Comparison of ENCODE assay signal across 24 cellular contexts in genomic region chr4:185695743-185696142, GRCh38.
"Had no signal": no experiment of that assay in that cellular context is flagged by ENCODE, and none has a peak within 500 bp of the region (broad histone marks: within the 10 kb centered on the region; RNA-seq: fewer than 3 reads in every experiment).

No MANE protein-coding gene starts in this region.

- DNase-seq: activated CD4-positive, alpha-beta memory T cell treated with anti-CD3 and anti-CD28 coated beads, Interleukin-2, amount 10 ng/mL, durations not matched to agents 7 days and 5 days; activated CD4-positive, alpha-beta T cell treated with anti-CD3 and anti-CD28 coated beads, Interleukin-2, amount 10 ng/mL, durations not matched to agents 7 days and 5 days; activated CD4-positive, CD25-positive, alpha-beta regulatory T cell; activated gamma-delta T cell; activated naive CD4-positive, alpha-beta T cell treated with anti-CD3 and anti-CD28 coated beads for 36 hours; activated T-cell treated with anti-CD3 and anti-CD28 coated beads for 4 hours; activated T-cell treated with anti-CD3 and anti-CD28 coated beads, Interleukin-2, amount 50 U/mL, for 48 hours; brain microvascular endothelial cell; Karpas-422; NCI-H1105 treated with DMSO at 0.1 percent for 48 hours; NCI-H146; NCI-H187 treated with DMSO at 0.1 percent for 48 hours; NCI-H2081 treated with DMSO at 0.1 percent for 48 hours; NCI-H446; NCI-H524; PC-3; SIG-M5; T-helper 17 cell; T1000 had no signal

- H3K9me3 Mint-ChIP-seq: activated CD4-positive, alpha-beta memory T cell treated with anti-CD3 and anti-CD28 coated beads, Interleukin-2, amount 10 ng/mL, durations not matched to agents 7 days and 5 days; activated CD4-positive, alpha-beta T cell treated with anti-CD3 and anti-CD28 coated beads, Interleukin-2, amount 10 ng/mL, durations not matched to agents 7 days and 5 days; activated naive CD4-positive, alpha-beta T cell treated with anti-CD3 and anti-CD28 coated beads for 36 hours; activated T-helper 17 cell treated with anti-CD3 and anti-CD28 coated beads, Interleukin-2, amount 50 U/mL, for 72 hours had no signal

- FAIRE-seq: K562, RCC 7860 had no signal

- H3K27me3 ChIP-seq: brain microvascular endothelial cell had no signal

- H3K27me3 Mint-ChIP-seq: activated CD4-positive, alpha-beta memory T cell treated with anti-CD3 and anti-CD28 coated beads, Interleukin-2, amount 10 ng/mL, durations not matched to agents 7 days and 5 days; activated naive CD8-positive, alpha-beta T cell had no signal

- H3K4me1 Mint-ChIP-seq: activated CD4-positive, alpha-beta memory T cell treated with anti-CD3 and anti-CD28 coated beads, Interleukin-2, amount 10 ng/mL, durations not matched to agents 7 days and 5 days; activated CD4-positive, alpha-beta T cell treated with anti-CD3 and anti-CD28 coated beads, Interleukin-2, amount 10 ng/mL, durations not matched to agents 7 days and 5 days; activated T-helper 17 cell treated with anti-CD3 and anti-CD28 coated beads, Interleukin-2, amount 50 U/mL, for 72 hours; T-helper 17 cell had no signal

- H3K27ac Mint-ChIP-seq: activated CD4-positive, alpha-beta memory T cell treated with anti-CD3 and anti-CD28 coated beads, Interleukin-2, amount 10 ng/mL, durations not matched to agents 7 days and 5 days; activated CD4-positive, alpha-beta T cell treated with anti-CD3 and anti-CD28 coated beads, Interleukin-2, amount 10 ng/mL, durations not matched to agents 7 days and 5 days; activated naive CD4-positive, alpha-beta T cell treated with anti-CD3 and anti-CD28 coated beads for 36 hours; activated naive CD8-positive, alpha-beta T cell; activated T-helper 17 cell treated with anti-CD3 and anti-CD28 coated beads, Interleukin-2, amount 50 U/mL, for 72 hours; T-helper 17 cell had no signal

- ATAC-seq: activated T-helper 17 cell treated with anti-CD3 and anti-CD28 coated beads, Interleukin-2, amount 50 U/mL, for 72 hours; K562; PC-3; T-helper 17 cell had no signal

- H3K36me3 Mint-ChIP-seq: activated naive CD8-positive, alpha-beta T cell had no signal

- H3K4me3 Mint-ChIP-seq: activated CD4-positive, alpha-beta memory T cell treated with anti-CD3 and anti-CD28 coated beads, Interleukin-2, amount 10 ng/mL, durations not matched to agents 7 days and 5 days; activated CD4-positive, alpha-beta T cell treated with anti-CD3 and anti-CD28 coated beads, Interleukin-2, amount 10 ng/mL, durations not matched to agents 7 days and 5 days; activated naive CD4-positive, alpha-beta T cell treated with anti-CD3 and anti-CD28 coated beads for 36 hours; activated naive CD8-positive, alpha-beta T cell; activated T-helper 17 cell treated with anti-CD3 and anti-CD28 coated beads, Interleukin-2, amount 50 U/mL, for 72 hours; T-helper 17 cell had no signal

- H3K4me3 ChIP-seq: K562 had no signal

- H3K36me3 ChIP-seq: brain microvascular endothelial cell had no signal

- H3K27ac ChIP-seq: brain microvascular endothelial cell, VCaP had no signal
